In genomic region chr20:13772529-13772928, GRCh38 we compare ENCODE assay signal across 14 cellular contexts. TPM values are rescaled to one million over a fixed set of nuclear protein-coding genes. Genes with fewer than 3 reads are reported as not detected.
DNase-seq lines count a peak whose midpoint lies in the region; ATAC-seq and TF ChIP-seq lines count a peak whose summit lies in the region.
"Had no signal": no experiment of that assay in that cellular context is flagged by ENCODE, and none has a peak within 500 bp of the region (broad histone marks: within the 10 kb centered on the region; RNA-seq: fewer than 3 reads in every experiment).

No MANE protein-coding gene starts in this region.

- H2AFZ ChIP-seq in PC-3 (ENCODE audit: low read length), result no peak overlapping the region

- H3K4me3 ChIP-seq in PC-3 (ENCODE audit: low read length) (no peak overlapping the region), fibroblast of mammary gland (ENCODE audit: control insufficient read depth, low read depth, low read length) (no peak overlapping the region)
- H3K4me3 ChIP-seq: A549 had no signal

- intact Hi-C loops in PC-3 (cut with micrococcal nuclease), result loop anchor here (2.0 to 10.0 kb wide), 3 partner anchors 226 to 655 kb away; no protein-coding TSS in a partner anchor

- no peak overlapping the region for H3K4me2 ChIP-seq in PC-3 (ENCODE audit: low read length)
- H3K4me2 ChIP-seq: A549, SK-N-SH had no signal

- POLR2A ChIA-PET in PC-3 (lab: Charles Lee; ENCODE audit: unreplicated experiment), result interaction anchor here (0.6 kb wide), 1 partner anchor 16 kb away, joined by 3 read pairs; no protein-coding TSS in a partner anchor

- H3K9me3 Mint-ChIP-seq in stimulated activated naive CD8-positive, alpha-beta T cell treated with anti-CD3 and anti-CD28 coated beads, Interleukin-15, Interleukin-2, amounts not matched to agents 100 ng/mL and 50 ng/mL, for 24 hours, result no peaks in the 10 kb centered on the region
- no peaks in the 10 kb centered on the region for H3K9me3 Mint-ChIP-seq in stimulated activated naive CD8-positive, alpha-beta T cell treated with anti-CD3 and anti-CD28 coated beads, Interleukin-15, amount 100 ng/mL, for 72 hours
- H3K9me3 Mint-ChIP-seq: CD4-positive, alpha-beta T cell had no signal

- H3K4me3 Mint-ChIP-seq in stimulated activated naive CD8-positive, alpha-beta T cell treated with anti-CD3 and anti-CD28 coated beads, Interleukin-15, Interleukin-2, amounts not matched to agents 100 ng/mL and 50 ng/mL, for 24 hours, result no peak overlapping the region
- H3K4me3 Mint-ChIP-seq in stimulated activated naive CD8-positive, alpha-beta T cell treated with anti-CD3 and anti-CD28 coated beads, Interleukin-15, amount 100 ng/mL, for 72 hours, result no peak overlapping the region
- H3K4me3 Mint-ChIP-seq: CD4-positive, alpha-beta T cell had no signal

- no peak overlapping the region for H3K9ac ChIP-seq in PC-3 (ENCODE audit: low read length)
- H3K9ac ChIP-seq: SK-N-SH had no signal

- no peaks in the 10 kb centered on the region for H3K9me3 ChIP-seq in PC-3 (ENCODE audit: low read length)
- H3K9me3 ChIP-seq: A549, SK-N-SH had no signal

- H3K79me2 ChIP-seq in PC-3 (ENCODE audit: low read length), result peaks cover under 1% of the 10 kb centered on the region; the same call in 1 of the 2 replicates

- H3K36me3 Mint-ChIP-seq in stimulated activated naive CD8-positive, alpha-beta T cell treated with anti-CD3 and anti-CD28 coated beads, Interleukin-15, Interleukin-2, amounts not matched to agents 100 ng/mL and 50 ng/mL, for 24 hours (ENCODE audit: low read depth), result peaks cover 76% of the 10 kb centered on the region

- H3K4me1 Mint-ChIP-seq in stimulated activated naive CD8-positive, alpha-beta T cell treated with anti-CD3 and anti-CD28 coated beads, Interleukin-15, Interleukin-2, amounts not matched to agents 100 ng/mL and 50 ng/mL, for 24 hours (ENCODE audit: low read depth), result peaks cover 10% of the 10 kb centered on the region
- H3K4me1 Mint-ChIP-seq in stimulated activated naive CD8-positive, alpha-beta T cell treated with anti-CD3 and anti-CD28 coated beads, Interleukin-15, amount 100 ng/mL, for 72 hours, result peaks cover 11% of the 10 kb centered on the region

- BruUV-seq in PC-3 (replicated peaks; lab: Mats Ljungman, UMichigan), result no TSS peak

- H3K27me3 ChIP-seq in PC-3 (ENCODE audit: low read length), result no peaks in the 10 kb centered on the region

- no peaks in the 10 kb centered on the region for H3K9me2 ChIP-seq in PC-3 (replicated peaks; ENCODE audit: low read length)
- H3K9me2 ChIP-seq: SK-N-SH had no signal

- no peaks in the 10 kb centered on the region for H3K27me3 Mint-ChIP-seq in stimulated activated naive CD8-positive, alpha-beta T cell treated with anti-CD3 and anti-CD28 coated beads, Interleukin-15, Interleukin-2, amounts not matched to agents 100 ng/mL and 50 ng/mL, for 24 hours
- no peaks in the 10 kb centered on the region for H3K27me3 Mint-ChIP-seq in stimulated activated naive CD8-positive, alpha-beta T cell treated with anti-CD3 and anti-CD28 coated beads, Interleukin-15, amount 100 ng/mL, for 72 hours
- H3K27me3 Mint-ChIP-seq: CD4-positive, alpha-beta T cell had no signal

- H3K4me1 ChIP-seq in PC-3 (ENCODE audit: insufficient read depth, low read length), result peaks cover 5% of the 10 kb centered on the region

- no peak for DNase-seq in stimulated activated naive CD8-positive, alpha-beta T cell treated with anti-CD3 and anti-CD28 coated beads, Interleukin-15, amount 100 ng/mL, for 72 hours
- DNase-seq in PC-3 (peak; percentile 14), fibroblast of mammary gland (ENCODE audit: low read depth) (peak; percentile 31), substantia nigra (lab: John Stamatoyannopoulos, UW) (no peak), DMS 273 treated with DMSO at 0.1 percent for 48 hours (lab: John Stamatoyannopoulos, UW) (no peak), iPS-NIHi11 (ENCODE audit: low spot score) (no peak), retina (no peak)
- DNase-seq: CD4-positive, alpha-beta T cell; GF-D8; NCI-H1048 had no signal

- H3K27ac Mint-ChIP-seq in stimulated activated naive CD8-positive, alpha-beta T cell treated with anti-CD3 and anti-CD28 coated beads, Interleukin-15, Interleukin-2, amounts not matched to agents 100 ng/mL and 50 ng/mL, for 24 hours, result peak overlapping the region; percentile 24
- H3K27ac Mint-ChIP-seq in stimulated activated naive CD8-positive, alpha-beta T cell treated with anti-CD3 and anti-CD28 coated beads, Interleukin-15, amount 100 ng/mL, for 72 hours, result peak overlapping the region in 1 of 2 donors; percentile 82
- H3K27ac Mint-ChIP-seq: CD4-positive, alpha-beta T cell had no signal

- no peak for TF ChIP-seq CTCF in PC-3 (conservative IDR thresholded peaks at IDR 0.05; ENCODE audit: low read depth, low read length)
- no peak for TF ChIP-seq CTCF in fibroblast of mammary gland (conservative IDR thresholded peaks at IDR 0.05; ENCODE audit: control insufficient read depth, insufficient read depth, low read depth, low read length)

- H3K36me3 ChIP-seq in PC-3 (ENCODE audit: low read depth, low read length), result peaks cover 81% of the 10 kb centered on the region

- H3K27ac ChIP-seq in PC-3 (ENCODE audit: low read length), result no peak overlapping the region
- no peak overlapping the region for H3K27ac ChIP-seq in substantia nigra (ENCODE audit: low read depth, low read length, poor library complexity, severe bottlenecking)
- H3K27ac ChIP-seq: A549 had no signal

- ATAC-seq in stimulated activated naive CD8-positive, alpha-beta T cell treated with anti-CD3 and anti-CD28 coated beads, Interleukin-15, amount 100 ng/mL, for 72 hours, result no peak
- peak; percentile 57 for ATAC-seq in PC-3
- ATAC-seq: Right ventricle myocardium inferior had no signal

- peaks cover 10% of the 10 kb centered on the region for H4K20me1 ChIP-seq in PC-3 (ENCODE audit: low read length)

- peaks cover 14% of the 10 kb centered on the region for H3F3A ChIP-seq in PC-3 (ENCODE audit: low read length, unreplicated experiment)

- CTCF ChIA-PET in PC-3 (lab: Charles Lee), result interaction anchor here (0.6 kb wide), 1 partner anchor 203 kb away, joined by 3 read pairs; no protein-coding TSS in a partner anchor

RNA-seq across cellular contexts. Expression of gene ESF1, which starts 12.2 kb away (rescaled TPM):
- total RNA-seq in PC-3 (2014; rRNA removed), result 13.7 and 18.7 TPM in 2 replicates

RNA-seq across cellular contexts. Expression of gene NDUFAF5, which starts 12.3 kb away (rescaled TPM):
- total RNA-seq in PC-3 (2014; rRNA removed), result 23.3 and 29.0 TPM in 2 replicates

Comparison
In these comparisons a context has a peak if more than half of its experiments do, and no peak if none do; other contexts are left out.
1. DNase-seq: peak in PC-3 (single experiment) and fibroblast of mammary gland (single experiment); none in stimulated activated naive CD8-positive, alpha-beta T cell treated with anti-CD3 and anti-CD28 coated beads, Interleukin-15, amount 100 ng/mL, for 72 hours (0 of 2), substantia nigra (0 of 49), DMS 273 treated with DMSO at 0.1 percent for 48 hours (single experiment), iPS-NIHi11 (single experiment) and retina (single experiment).